2 cellular contexts compared by ENCODE assay signal in genomic region chr6:110511401-110511800, GRCh38.
TF ChIP-seq lines count a peak whose summit lies in the region.

No MANE protein-coding gene starts in this region.

TF ChIP-seq in IMR-90, 13 proteins besides CTCF, POLR2A, EP300 and RAD21:
- TF ChIP-seq MXI1 (IDR thresholded peaks at IDR 0.05; ENCODE audit: borderline replicate concordance, low read depth, low read length) (no peak), CEBPB (IDR thresholded peaks at IDR 0.05; ENCODE audit: low read depth, low read length) (no peak), MAZ (IDR thresholded peaks at IDR 0.05; ENCODE audit: borderline replicate concordance, low read depth, low read length) (no peak), MAFK (IDR thresholded peaks at IDR 0.05; ENCODE audit: low read depth, low read length) (no peak), SMC3 (IDR thresholded peaks at IDR 0.05; ENCODE audit: low read depth, low read length) (no peak), USF2 (IDR thresholded peaks at IDR 0.05; ENCODE audit: low read depth, low read length) (no peak), BHLHE40 (IDR thresholded peaks at IDR 0.05; ENCODE audit: low read depth, low read length) (no peak), NFE2L2 (IDR thresholded peaks at IDR 0.05; ENCODE audit: low read depth, low read length) (no peak), FOS (IDR thresholded peaks at IDR 0.05; ENCODE audit: low read depth, low read length) (no peak), RCOR1 (IDR thresholded peaks at IDR 0.05; ENCODE audit: insufficient replicate concordance, low read length) (no peak), RFX5 (IDR thresholded peaks at IDR 0.05; ENCODE audit: low read depth, low read length) (no peak)
- TF ChIP-seq, protein P1, sequence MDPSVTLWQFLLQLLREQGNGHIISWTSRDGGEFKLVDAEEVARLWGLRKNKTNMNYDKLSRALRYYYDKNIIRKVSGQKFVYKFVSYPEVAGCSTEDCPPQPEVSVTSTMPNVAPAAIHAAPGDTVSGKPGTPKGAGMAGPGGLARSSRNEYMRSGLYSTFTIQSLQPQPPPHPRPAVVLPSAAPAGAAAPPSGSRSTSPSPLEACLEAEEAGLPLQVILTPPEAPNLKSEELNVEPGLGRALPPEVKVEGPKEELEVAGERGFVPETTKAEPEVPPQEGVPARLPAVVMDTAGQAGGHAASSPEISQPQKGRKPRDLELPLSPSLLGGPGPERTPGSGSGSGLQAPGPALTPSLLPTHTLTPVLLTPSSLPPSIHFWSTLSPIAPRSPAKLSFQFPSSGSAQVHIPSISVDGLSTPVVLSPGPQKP (IDR thresholded peaks at IDR 0.05; ENCODE audit: borderline replicate concordance, low read depth, low read length): no peak

TF ChIP-seq in H1, 55 proteins besides CTCF, POLR2A, EP300 and RAD21 (continues in another document):
- TF ChIP-seq CREB1 (IDR thresholded peaks at IDR 0.05) (no peak), ATF3 (IDR thresholded peaks at IDR 0.05; ENCODE audit: insufficient read depth, low read depth, low read length) (no peak), CHD2 (IDR thresholded peaks at IDR 0.05; ENCODE audit: low read length) (0 out of 2 replicates have a peak, but pooled peaks have one; percentile 22), CEBPB (IDR thresholded peaks at IDR 0.05; ENCODE audit: low read depth, low read length) (peak; percentile 90), BACH1 (IDR thresholded peaks at IDR 0.05; ENCODE audit: low read length) (no peak), GTF2F1 (IDR thresholded peaks at IDR 0.05; ENCODE audit: borderline replicate concordance, low read depth, low read length) (no peak), TAF1 (IDR thresholded peaks at IDR 0.05; ENCODE audit: low read depth, low read length) (no peak), TBP (IDR thresholded peaks at IDR 0.05; ENCODE audit: low read depth, low read length) (no peak), POU5F1 (IDR thresholded peaks at IDR 0.05; ENCODE audit: low read depth, low read length) (peak; percentile 67), PHF8 (conservative IDR thresholded peaks at IDR 0.05; ENCODE audit: low read depth, low read length) (no peak), TAF7 (optimal IDR thresholded peaks at IDR 0.05; ENCODE audit: borderline replicate concordance, low read depth, low read length) (no peak), RFX5 (IDR thresholded peaks at IDR 0.05; ENCODE audit: borderline replicate concordance, low read depth, low read length) (no peak), JUND (IDR thresholded peaks at IDR 0.05; ENCODE audit: low read length) (no peak), RXRA (IDR thresholded peaks at IDR 0.05; ENCODE audit: insufficient read depth, low read depth, low read length) (no peak), TCF12 (IDR thresholded peaks at IDR 0.05; ENCODE audit: low read depth, low read length) (peak; percentile 88), HDAC2 (IDR thresholded peaks at IDR 0.05; ENCODE audit: borderline replicate concordance in 1 of 2, low read depth in 2 of 2, low read length in 2 of 2) (peak; percentile 31 to 61; a peak in 1 of 4 replicates), CHD7 (IDR thresholded peaks at IDR 0.05; ENCODE audit: insufficient replicate concordance, low read length) (peak; percentile 48), RNF2 (IDR thresholded peaks at IDR 0.05; ENCODE audit: borderline replicate concordance, low read depth, low read length, missing control alignments, poor library complexity, severe bottlenecking) (no peak), CBX8 (IDR thresholded peaks at IDR 0.05; ENCODE audit: borderline replicate concordance, low read depth, low read length) (no peak), JUN (IDR thresholded peaks at IDR 0.05; ENCODE audit: low read depth, low read length) (no peak), SP4 (IDR thresholded peaks at IDR 0.05; ENCODE audit: low read length) (no peak), BCL11A (IDR thresholded peaks at IDR 0.05; ENCODE audit: low read depth in 2 of 2, low read length in 2 of 2) (peak in 1 of 2 experiments; percentile 89), SIN3A (conservative IDR thresholded peaks at IDR 0.05 in 1 of 2, IDR thresholded peaks at IDR 0.05 in 1 of 2; ENCODE audit: low read depth in 1 of 2, low read length in 2 of 2) (0 out of 4 replicates have a peak, but pooled peaks of 1 of the 2 experiments have one; percentile 46), KDM4A (IDR thresholded peaks at IDR 0.05; ENCODE audit: low read depth, low read length, severe bottlenecking) (no peak), SIX5 (IDR thresholded peaks at IDR 0.05; ENCODE audit: low read depth, low read length) (no peak), BRCA1 (IDR thresholded peaks at IDR 0.05; ENCODE audit: low read depth, low read length) (no peak), KDM5A (IDR thresholded peaks at IDR 0.05; ENCODE audit: low read length) (no peak), ZNF274 (IDR thresholded peaks at IDR 0.05; ENCODE audit: borderline replicate concordance, extremely low read depth, low read length) (no peak), RBBP5 (IDR thresholded peaks at IDR 0.05; ENCODE audit: borderline replicate concordance, low read depth, low read length) (no peak), MAFK (IDR thresholded peaks at IDR 0.05; ENCODE audit: low read depth, low read length) (peak; percentile 33; the same call in 1 of the 2 replicates), GABPA (IDR thresholded peaks at IDR 0.05; ENCODE audit: borderline replicate concordance, insufficient read depth, low read length) (no peak), KDM1A (IDR thresholded peaks at IDR 0.05; ENCODE audit: borderline replicate concordance, low read length) (no peak), USF2 (IDR thresholded peaks at IDR 0.05; ENCODE audit: low read length) (no peak), YY1 (IDR thresholded peaks at IDR 0.05; ENCODE audit: low read depth, low read length) (no peak), SP2 (IDR thresholded peaks at IDR 0.05; ENCODE audit: low read length) (no peak), CBX5 (IDR thresholded peaks at IDR 0.05; ENCODE audit: low read depth, low read length) (no peak), POLR2AphosphoS5 (IDR thresholded peaks at IDR 0.05; ENCODE audit: low read depth, low read length) (peak; percentile 46; the same call in 1 of the 2 replicates), NANOG (IDR thresholded peaks at IDR 0.05; ENCODE audit: insufficient read depth, low read depth, low read length, poor library complexity, severe bottlenecking) (peak; percentile 93), SRF (IDR thresholded peaks at IDR 0.05; ENCODE audit: low read depth, low read length) (no peak), CHD1 (IDR thresholded peaks at IDR 0.05; ENCODE audit: low read depth, low read length) (no peak), MAX (IDR thresholded peaks at IDR 0.05) (no peak; the same call in 1 of the 2 replicates), TEAD4 (IDR thresholded peaks at IDR 0.05; ENCODE audit: low read depth, low read length) (peak; percentile 99), CTBP2 (IDR thresholded peaks at IDR 0.05; ENCODE audit: borderline replicate concordance, insufficient read depth, insufficient read length, low read length) (no peak), NRF1 (IDR thresholded peaks at IDR 0.05; ENCODE audit: low read depth, low read length) (no peak), HDAC6 (IDR thresholded peaks at IDR 0.05; ENCODE audit: low read depth, low read length) (no peak), SUZ12 (IDR thresholded peaks at IDR 0.05; ENCODE audit: low read length) (no peak), SAP30 (IDR thresholded peaks at IDR 0.05; ENCODE audit: insufficient read depth, insufficient replicate concordance, low read length) (no peak), ASH2L (IDR thresholded peaks at IDR 0.05; ENCODE audit: low read length) (peak; percentile 28), SP1 (IDR thresholded peaks at IDR 0.05; ENCODE audit: low read depth, low read length) (peak; percentile 82)
- TF ChIP-seq, protein P2, sequence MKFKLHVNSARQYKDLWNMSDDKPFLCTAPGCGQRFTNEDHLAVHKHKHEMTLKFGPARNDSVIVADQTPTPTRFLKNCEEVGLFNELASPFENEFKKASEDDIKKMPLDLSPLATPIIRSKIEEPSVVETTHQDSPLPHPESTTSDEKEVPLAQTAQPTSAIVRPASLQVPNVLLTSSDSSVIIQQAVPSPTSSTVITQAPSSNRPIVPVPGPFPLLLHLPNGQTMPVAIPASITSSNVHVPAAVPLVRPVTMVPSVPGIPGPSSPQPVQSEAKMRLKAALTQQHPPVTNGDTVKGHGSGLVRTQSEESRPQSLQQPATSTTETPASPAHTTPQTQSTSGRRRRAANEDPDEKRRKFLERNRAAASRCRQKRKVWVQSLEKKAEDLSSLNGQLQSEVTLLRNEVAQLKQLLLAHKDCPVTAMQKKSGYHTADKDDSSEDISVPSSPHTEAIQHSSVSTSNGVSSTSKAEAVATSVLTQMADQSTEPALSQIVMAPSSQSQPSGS (IDR thresholded peaks at IDR 0.05; ENCODE audit: low read length): peak; percentile 59; the same call in 1 of the 2 replicates
- TF ChIP-seq, protein P3, sequence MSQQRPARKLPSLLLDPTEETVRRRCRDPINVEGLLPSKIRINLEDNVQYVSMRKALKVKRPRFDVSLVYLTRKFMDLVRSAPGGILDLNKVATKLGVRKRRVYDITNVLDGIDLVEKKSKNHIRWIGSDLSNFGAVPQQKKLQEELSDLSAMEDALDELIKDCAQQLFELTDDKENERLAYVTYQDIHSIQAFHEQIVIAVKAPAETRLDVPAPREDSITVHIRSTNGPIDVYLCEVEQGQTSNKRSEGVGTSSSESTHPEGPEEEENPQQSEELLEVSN (IDR thresholded peaks at IDR 0.05): no peak
